Comparison of ENCODE assay signal across 8 cellular contexts in the genomic region with DNA sequence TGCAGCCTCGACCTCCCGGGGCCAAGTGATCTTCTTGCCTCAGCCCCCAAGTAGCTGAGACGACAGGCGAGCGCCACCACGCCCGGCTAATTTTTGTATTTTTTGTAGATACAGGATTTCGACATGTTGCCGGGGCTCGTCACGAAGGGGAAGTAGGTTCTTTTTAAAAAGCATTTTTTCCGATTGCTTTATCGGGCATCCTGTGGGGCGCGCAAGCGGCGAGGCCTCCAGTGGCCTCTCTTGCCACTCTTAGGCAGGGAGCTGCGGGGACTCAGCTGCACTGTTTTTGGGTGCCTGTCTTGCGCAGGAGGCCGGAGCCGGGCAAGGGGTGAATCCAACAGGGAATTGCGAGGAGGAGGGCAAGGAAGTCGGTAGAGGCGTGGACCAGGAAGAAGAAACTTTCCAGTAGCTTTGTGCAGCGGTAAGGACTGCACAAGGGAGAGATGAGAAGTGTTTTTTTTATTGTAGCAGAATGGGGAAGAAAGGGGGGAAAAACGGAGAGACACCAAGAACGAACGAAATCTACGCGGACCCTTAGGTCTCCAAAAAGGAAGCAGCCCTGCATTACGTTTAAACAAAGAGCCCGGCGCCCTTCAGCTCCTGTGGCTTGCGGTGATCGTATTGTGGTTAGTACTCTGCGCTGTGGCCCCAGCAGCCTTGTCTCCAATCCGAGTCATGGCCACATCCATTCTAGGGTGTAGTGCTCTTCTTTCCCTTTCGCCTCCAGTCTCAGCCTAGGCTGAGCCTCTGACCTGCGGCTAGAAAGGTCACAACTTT.
DNase-seq lines count a peak whose midpoint lies in the region; ATAC-seq lines count a peak whose summit lies in the region.

No MANE protein-coding gene starts in this region.

- peak; percentile 87 for DNase-seq in NOMO-1 treated with dmso at 0.1 percent for 144 hours (lab: John Stamatoyannopoulos, UW; ENCODE audit: unreplicated experiment)
- DNase-seq in activated naive CD4-positive, alpha-beta T cell treated with anti-CD3 and anti-CD28 coated beads, Interleukin-2, amount 10 ng/mL, durations not matched to agents 7 days and 5 days: peak; percentile 85
- peak; percentile 35 for DNase-seq in iPS-NIHi7 (ENCODE audit: extremely low spot score)
- DNase-seq in stimulated activated effector memory CD8-positive, alpha-beta T cell treated with anti-CD3 and anti-CD28 coated beads, Interleukin-12 subunit alpha, Interleukin-12 subunit beta, amount 100 ng/mL, for 72 hours (ENCODE audit: low spot score in 2 of 2): peak; percentile 54 to 83
- DNase-seq in COLO668 (lab: John Stamatoyannopoulos, UW; ENCODE audit: unreplicated experiment): no peak
- no peak for DNase-seq in NCI-H1417 treated with DMSO at 0.1 percent for 48 hours (lab: John Stamatoyannopoulos, UW)
- DNase-seq in NCI-H2196 (lab: John Stamatoyannopoulos, UW; ENCODE audit: unreplicated experiment): no peak

- peak overlapping the region; percentile 74 for H3K27ac Mint-ChIP-seq in activated naive CD4-positive, alpha-beta T cell treated with anti-CD3 and anti-CD28 coated beads, Interleukin-2, amount 10 ng/mL, durations not matched to agents 7 days and 5 days
- H3K27ac Mint-ChIP-seq in stimulated activated effector memory CD8-positive, alpha-beta T cell treated with anti-CD3 and anti-CD28 coated beads, Interleukin-12 subunit alpha, Interleukin-12 subunit beta, amount 100 ng/mL, for 72 hours: peak overlapping the region; percentile 75

- ATAC-seq in GM19324 (IDR thresholded peaks at IDR 0.05; ENCODE audit: low FRiP score, unreplicated experiment): peak; percentile 45
- peak; percentile 92 for ATAC-seq in stimulated activated effector memory CD8-positive, alpha-beta T cell treated with anti-CD3 and anti-CD28 coated beads, Interleukin-12 subunit alpha, Interleukin-12 subunit beta, amount 100 ng/mL, for 72 hours

- H3K9me3 Mint-ChIP-seq in activated naive CD4-positive, alpha-beta T cell treated with anti-CD3 and anti-CD28 coated beads, Interleukin-2, amount 10 ng/mL, durations not matched to agents 7 days and 5 days: no peaks in the 10 kb centered on the region
- no peaks in the 10 kb centered on the region for H3K9me3 Mint-ChIP-seq in stimulated activated effector memory CD8-positive, alpha-beta T cell treated with anti-CD3 and anti-CD28 coated beads, Interleukin-12 subunit alpha, Interleukin-12 subunit beta, amount 100 ng/mL, for 72 hours

- no peaks in the 10 kb centered on the region for H3K36me3 Mint-ChIP-seq in activated naive CD4-positive, alpha-beta T cell treated with anti-CD3 and anti-CD28 coated beads, Interleukin-2, amount 10 ng/mL, durations not matched to agents 7 days and 5 days
- H3K36me3 Mint-ChIP-seq in stimulated activated effector memory CD8-positive, alpha-beta T cell treated with anti-CD3 and anti-CD28 coated beads, Interleukin-12 subunit alpha, Interleukin-12 subunit beta, amount 100 ng/mL, for 72 hours: peaks cover 9% of the 10 kb centered on the region

- peaks cover 36% of the 10 kb centered on the region for H3K4me1 Mint-ChIP-seq in activated naive CD4-positive, alpha-beta T cell treated with anti-CD3 and anti-CD28 coated beads, Interleukin-2, amount 10 ng/mL, durations not matched to agents 7 days and 5 days
- peaks cover 42% of the 10 kb centered on the region for H3K4me1 Mint-ChIP-seq in stimulated activated effector memory CD8-positive, alpha-beta T cell treated with anti-CD3 and anti-CD28 coated beads, Interleukin-12 subunit alpha, Interleukin-12 subunit beta, amount 100 ng/mL, for 72 hours

- CTCF ChIA-PET in activated naive CD4-positive, alpha-beta T cell treated with anti-CD3 and anti-CD28 coated beads, Interleukin-2, amount 10 ng/mL, durations not matched to agents 7 days and 5 days (lab: Charles Lee): no interaction called here

- H3K27me3 Mint-ChIP-seq in activated naive CD4-positive, alpha-beta T cell treated with anti-CD3 and anti-CD28 coated beads, Interleukin-2, amount 10 ng/mL, durations not matched to agents 7 days and 5 days: peaks cover 62% of the 10 kb centered on the region

- H3K4me3 Mint-ChIP-seq in activated naive CD4-positive, alpha-beta T cell treated with anti-CD3 and anti-CD28 coated beads, Interleukin-2, amount 10 ng/mL, durations not matched to agents 7 days and 5 days: peak overlapping the region; percentile 76
- H3K4me3 Mint-ChIP-seq in stimulated activated effector memory CD8-positive, alpha-beta T cell treated with anti-CD3 and anti-CD28 coated beads, Interleukin-12 subunit alpha, Interleukin-12 subunit beta, amount 100 ng/mL, for 72 hours: peak overlapping the region; percentile 81

Comparison
In these comparisons a context has a peak if more than half of its experiments do, and no peak if none do; other contexts are left out.
1. DNase-seq: peak in NOMO-1 treated with dmso at 0.1 percent for 144 hours (single experiment), activated naive CD4-positive, alpha-beta T cell treated with anti-CD3 and anti-CD28 coated beads, Interleukin-2, amount 10 ng/mL, durations not matched to agents 7 days and 5 days (single experiment), iPS-NIHi7 (single experiment) and stimulated activated effector memory CD8-positive, alpha-beta T cell treated with anti-CD3 and anti-CD28 coated beads, Interleukin-12 subunit alpha, Interleukin-12 subunit beta, amount 100 ng/mL, for 72 hours (2 of 2); none in COLO668 (single experiment), NCI-H1417 treated with DMSO at 0.1 percent for 48 hours (single experiment) and NCI-H2196 (single experiment).